Comparison of ENCODE assay signal across 25 cellular contexts in the genomic region with DNA sequence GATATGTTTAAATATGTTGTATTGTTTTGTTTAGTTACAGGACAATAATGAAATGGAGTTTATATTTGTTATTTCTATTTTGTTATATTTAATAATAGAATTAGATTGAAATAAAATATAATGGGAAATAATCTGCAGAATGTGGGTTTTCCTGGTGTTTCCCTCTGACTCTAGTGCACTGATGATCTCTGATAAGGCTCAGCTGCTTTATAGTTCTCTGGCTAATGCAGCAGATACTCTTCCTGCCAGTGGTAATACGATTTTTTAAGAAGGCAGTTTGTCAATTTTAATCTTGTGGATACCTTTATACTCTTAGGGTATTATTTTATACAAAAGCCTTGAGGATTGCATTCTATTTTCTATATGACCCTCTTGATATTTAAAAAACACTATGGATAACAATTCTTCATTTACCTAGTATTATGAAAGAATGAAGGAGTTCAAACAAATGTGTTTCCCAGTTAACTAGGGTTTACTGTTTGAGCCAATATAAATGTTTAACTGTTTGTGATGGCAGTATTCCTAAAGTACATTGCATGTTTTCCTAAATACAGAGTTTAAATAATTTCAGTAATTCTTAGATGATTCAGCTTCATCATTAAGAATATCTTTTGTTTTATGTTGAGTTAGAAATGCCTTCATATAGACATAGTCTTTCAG. TPM values are rescaled to one million over a fixed set of nuclear protein-coding genes. Genes with fewer than 3 reads are reported as not detected.
A peak's percentile ranks its signal among the peaks of the same experiment; 100 is the strongest.
DNase-seq lines count a peak whose midpoint lies in the region; ATAC-seq, FAIRE-seq and TF ChIP-seq lines count a peak whose summit lies in the region.
"Had no signal": no experiment of that assay in that cellular context is flagged by ENCODE, and none has a peak within 500 bp of the region (broad histone marks: within the 10 kb centered on the region; RNA-seq: fewer than 3 reads in every experiment).

No MANE protein-coding gene starts in this region.

- H3K4me1 ChIP-seq in ascending aorta (peaks cover 0 to 36% of the 10 kb centered on the region in 2 donors), thoracic aorta (ENCODE audit: control insufficient read depth in 1 of 2, low read depth in 2 of 2) (peaks cover 37 to 63% of the 10 kb centered on the region in 2 donors)
- H3K4me1 ChIP-seq: BE2C had no signal

- ATAC-seq in thoracic aorta (ENCODE audit: insufficient number of reproducible peaks, low FRiP score, low read depth) (peak; percentile 41), GM19467 (IDR thresholded peaks at IDR 0.05; ENCODE audit: unreplicated experiment) (no peak)
- ATAC-seq: activated CD4-positive, CD25-positive, alpha-beta regulatory T cell treated with anti-CD3 and anti-CD28 coated beads, Interleukin-2, amount 50 U/mL, for 24 hours; activated T-cell treated with anti-CD3 and anti-CD28 coated beads, Interleukin-2, amount 50 U/mL, for 4 hours; HCT116; natural killer cell treated with Interleukin-12 subunit alpha and Interleukin-12 subunit beta and Interleukin-15 and Interleukin-18, amount 100 ng/mL, for 72 hours; Right ventricle myocardium inferior; stimulated activated effector memory CD8-positive, alpha-beta T cell treated with anti-CD3 and anti-CD28 coated beads, Interleukin-12 subunit alpha, Interleukin-12 subunit beta, amount 100 ng/mL, for 72 hours had no signal

- H3K9me3 ChIP-seq in ascending aorta (no peaks in the 10 kb centered on the region), thoracic aorta (no peaks in the 10 kb centered on the region)
- H3K9me3 ChIP-seq: BE2C, testis had no signal

- peak overlapping the region; percentile 60 to 73 for H3K27ac ChIP-seq in ascending aorta
- peak overlapping the region; percentile 75 to 79 for H3K27ac ChIP-seq in thoracic aorta
- H3K27ac ChIP-seq: testis had no signal

- TF ChIP-seq CTCF in ascending aorta (IDR thresholded peaks at IDR 0.05) (no peak), thoracic aorta (IDR thresholded peaks at IDR 0.05) (no peak)

- intact Hi-C loops in ascending aorta (cut with DNase I): loop anchor here (5.0 kb wide), 1 partner anchor 1198 kb away; a partner anchor contains a TSS

- peak; percentile 4 for DNase-seq in NCI-H82 (lab: John Stamatoyannopoulos, UW)
- DNase-seq in NCI-H82 treated with DMSO at 0.1 percent for 48 hours (lab: John Stamatoyannopoulos, UW; ENCODE audit: unreplicated experiment): no peak
- no peak for DNase-seq in ascending aorta (ENCODE audit: low spot score in 2 of 2)
- DNase-seq in thoracic aorta (ENCODE audit: low spot score): no peak
- DNase-seq in activated CD4-positive, alpha-beta T cell treated with anti-CD3 and anti-CD28 coated beads for 48 hours: no peak
- DNase-seq in mesenteric fat pad (ENCODE audit: low spot score): no peak
- DNase-seq: 8988T; activated naive CD4-positive, alpha-beta T cell; activated T-cell treated with anti-CD3 and anti-CD28 coated beads, Interleukin-2, amount 50 U/mL, for 4 hours; amniotic stem cell; midbrain; NCI-H1694; NCI-H2171 treated with DMSO at 0.1 percent for 48 hours; NCI-H526; stimulated activated CD4-positive, alpha-beta T cell treated with anti-CD3 and anti-CD28 coated beads, Interleukin-2, amount 100 ng/mL, for 24 hours; T1000; testis had no signal

- H3K4me3 ChIP-seq in ascending aorta (peak overlapping the region in 1 of 2 donors; percentile 2), thoracic aorta (peak overlapping the region; percentile 33)
- H3K4me3 ChIP-seq: testis had no signal

- FAIRE-seq in islet of Langerhans (lab: Jason Lieb, UNC): peak; percentile 78

- H3K27me3 ChIP-seq in ascending aorta (no peaks in the 10 kb centered on the region), thoracic aorta (replicated peaks; ENCODE audit: insufficient read depth) (no peaks in the 10 kb centered on the region)
- H3K27me3 ChIP-seq: BE2C, testis had no signal

- H3K36me3 ChIP-seq in ascending aorta (no peaks in the 10 kb centered on the region), thoracic aorta (peaks cover 3% of the 10 kb centered on the region)
- H3K36me3 ChIP-seq: BE2C had no signal

RNA-seq across cellular contexts. Expression of a gene that starts 26.9 kb away (rescaled TPM):
- total RNA-seq in ascending aorta (11.6 TPM), thoracic aorta (1 to 10 TPM; 2.0 to 5.7 TPM), mesenteric fat pad (5.5 TPM)
